30 cellular contexts compared by ENCODE assay signal in genomic region chr5:115186794-115187193, GRCh38. TPM values are rescaled to one million over a fixed set of nuclear protein-coding genes. Genes with fewer than 3 reads are reported as not detected.
"Had no signal": no experiment of that assay in that cellular context is flagged by ENCODE, and none has a peak within 500 bp of the region (broad histone marks: within the 10 kb centered on the region; RNA-seq: fewer than 3 reads in every experiment).

No MANE protein-coding gene starts in this region.

- H3K27me3 ChIP-seq: ovary, vagina had no signal

- H3K4me3 Mint-ChIP-seq: activated CD4-positive, alpha-beta memory T cell treated with anti-CD3 and anti-CD28 coated beads for 36 hours; activated CD4-positive, alpha-beta T cell treated with anti-CD3 and anti-CD28 coated beads, Interleukin-2, amount 10 ng/mL, durations not matched to agents 24 days and 14 days; activated naive CD4-positive, alpha-beta T cell treated with anti-CD3 and anti-CD28 coated beads, Interleukin-2, amount 50 U/mL, for 24 hours; activated T-cell treated with anti-CD3 and anti-CD28 coated beads, Interleukin-2, amount 50 U/mL, for 4 hours; naive B cell; nephron progenitor cell; stimulated activated memory B cell treated with anti-CD40 and anti-IgM and Interleukin-4, amounts not matched to agents 10 μg/mL and 1 μg/mL and 100 μg/mL, for 72 hours; stimulated activated naive CD8-positive, alpha-beta T cell treated with anti-CD3 and anti-CD28 coated beads, Interleukin-15, amount 100 ng/mL, for 72 hours had no signal

- H3K9me3 ChIP-seq: neutrophil, ovary, upper lobe of left lung, vagina had no signal

- H3K4me1 ChIP-seq: upper lobe of left lung, vagina had no signal

- H3K4me1 Mint-ChIP-seq: activated naive CD4-positive, alpha-beta T cell treated with anti-CD3 and anti-CD28 coated beads, Interleukin-2, amount 50 U/mL, for 24 hours; naive B cell; nephron progenitor cell; stimulated activated memory B cell treated with anti-CD40 and anti-IgM and Interleukin-4, amounts not matched to agents 10 μg/mL and 1 μg/mL and 100 μg/mL, for 72 hours; stimulated activated naive CD8-positive, alpha-beta T cell treated with anti-CD3 and anti-CD28 coated beads, Interleukin-15, amount 100 ng/mL, for 72 hours had no signal

- FAIRE-seq: colon, keratinocyte had no signal

- H3K4me3 ChIP-seq: ovary, skin epidermis, upper lobe of left lung, vagina had no signal

- H3K27ac Mint-ChIP-seq: activated CD4-positive, alpha-beta memory T cell treated with anti-CD3 and anti-CD28 coated beads for 36 hours; activated CD4-positive, alpha-beta T cell treated with anti-CD3 and anti-CD28 coated beads, Interleukin-2, amount 10 ng/mL, durations not matched to agents 24 days and 14 days; activated naive CD4-positive, alpha-beta T cell treated with anti-CD3 and anti-CD28 coated beads, Interleukin-2, amount 50 U/mL, for 24 hours; activated T-helper 2 cell treated with anti-CD3 and anti-CD28 coated beads, Interferon-gamma antibody, Interleukin-2, Interleukin-4, amounts not matched to agents 10 μg/mL and 5 μg/mL and 100 μg/mL, durations not matched to agents 14 hours and 24 hours and 36 hours; naive B cell; nephron progenitor cell; progenitor cell of endocrine pancreas; stimulated activated memory B cell treated with anti-CD40 and anti-IgM and Interleukin-4, amounts not matched to agents 10 μg/mL and 1 μg/mL and 100 μg/mL, for 72 hours; stimulated activated naive CD8-positive, alpha-beta T cell treated with anti-CD3 and anti-CD28 coated beads, Interleukin-15, amount 100 ng/mL, for 72 hours had no signal

- DNase-seq: activated CD4-positive, alpha-beta memory T cell treated with anti-CD3 and anti-CD28 coated beads for 36 hours; activated CD4-positive, alpha-beta T cell treated with anti-CD3 and anti-CD28 coated beads, Interleukin-2, amount 10 ng/mL, durations not matched to agents 24 days and 14 days; activated CD8-positive, alpha-beta memory T cell treated with anti-CD3 and anti-CD28 coated beads, Interleukin-2, amount 50 U/mL, for 48 hours; activated T-cell treated with anti-CD3 and anti-CD28 coated beads, Interleukin-2, amount 50 U/mL, for 4 hours; dermis blood vessel endothelial cell; effector CD4-positive, alpha-beta T cell; head of caudate nucleus; hippocampal formation; left cardiac atrium; left ventricle myocardium superior; naive B cell; nephron progenitor cell; ovary; stimulated activated CD4-positive, alpha-beta T cell treated with anti-CD3 and anti-CD28 coated beads, Interleukin-4, amount 100 ng/mL, for 24 hours; stimulated activated naive CD8-positive, alpha-beta T cell treated with anti-CD3 and anti-CD28 coated beads, Interleukin-15, amount 100 ng/mL, for 72 hours; substantia nigra; upper lobe of left lung; WERI-Rb-1 had no signal

- H3K36me3 ChIP-seq: neutrophil, ovary, upper lobe of left lung, vagina, WERI-Rb-1 had no signal

- H3K9me3 Mint-ChIP-seq: activated CD4-positive, alpha-beta memory T cell treated with anti-CD3 and anti-CD28 coated beads for 36 hours; activated CD4-positive, alpha-beta T cell treated with anti-CD3 and anti-CD28 coated beads, Interleukin-2, amount 10 ng/mL, durations not matched to agents 24 days and 14 days; activated naive CD4-positive, alpha-beta T cell treated with anti-CD3 and anti-CD28 coated beads, Interleukin-2, amount 50 U/mL, for 24 hours; activated T-cell treated with anti-CD3 and anti-CD28 coated beads, Interleukin-2, amount 50 U/mL, for 4 hours; activated T-helper 2 cell treated with anti-CD3 and anti-CD28 coated beads, Interferon-gamma antibody, Interleukin-2, Interleukin-4, amounts not matched to agents 10 μg/mL and 5 μg/mL and 100 μg/mL, durations not matched to agents 14 hours and 24 hours and 36 hours; nephron progenitor cell; stimulated activated naive CD8-positive, alpha-beta T cell treated with anti-CD3 and anti-CD28 coated beads, Interleukin-15, amount 100 ng/mL, for 72 hours had no signal

- ATAC-seq: activated CD4-positive, CD25-positive, alpha-beta regulatory T cell treated with anti-CD3 and anti-CD28 coated beads, Interleukin-2, amount 50 U/mL, for 24 hours; activated T-cell treated with anti-CD3 and anti-CD28 coated beads, Interleukin-2, amount 50 U/mL, for 4 hours; left cardiac atrium; left ventricle myocardium superior; sciatic nerve; stimulated activated memory B cell treated with anti-CD40 and anti-IgM and Interleukin-4, amounts not matched to agents 10 μg/mL and 1 μg/mL and 100 μg/mL, for 72 hours; stimulated activated naive CD8-positive, alpha-beta T cell treated with anti-CD3 and anti-CD28 coated beads, Interleukin-15, amount 100 ng/mL, for 72 hours had no signal

- H3K36me3 Mint-ChIP-seq: activated CD4-positive, alpha-beta memory T cell treated with anti-CD3 and anti-CD28 coated beads for 36 hours; activated naive CD4-positive, alpha-beta T cell treated with anti-CD3 and anti-CD28 coated beads, Interleukin-2, amount 50 U/mL, for 24 hours; naive B cell; stimulated activated memory B cell treated with anti-CD40 and anti-IgM and Interleukin-4, amounts not matched to agents 10 μg/mL and 1 μg/mL and 100 μg/mL, for 72 hours had no signal

- H3K27ac ChIP-seq: epithelial cell of prostate, neutrophil, ovary, skin epidermis, upper lobe of left lung, vagina, WERI-Rb-1 had no signal

RNA-seq across cellular contexts. Expression of gene TRIM36, which starts 17.1 kb away (rescaled TPM):
- total RNA-seq: activated CD4-positive, alpha-beta memory T cell treated with anti-CD3 and anti-CD28 coated beads for 36 hours; activated T-cell treated with anti-CD3 and anti-CD28 coated beads, Interleukin-2, amount 50 U/mL, for 4 hours; activated T-helper 2 cell treated with anti-CD3 and anti-CD28 coated beads, Interferon-gamma antibody, Interleukin-2, Interleukin-4, amounts not matched to agents 10 μg/mL and 5 μg/mL and 100 μg/mL, durations not matched to agents 14 hours and 24 hours and 36 hours had no signal
